In genomic region chr6:474454-475185, GRCh38 we compare ENCODE assay signal across 8 cellular contexts.
DNase-seq lines count a peak whose midpoint lies in the region; ATAC-seq and TF ChIP-seq lines count a peak whose summit lies in the region.

No MANE protein-coding gene starts in this region.

- DNase-seq in activated naive CD4-positive, alpha-beta T cell treated with anti-CD3 and anti-CD28 coated beads, Interleukin-2, amount 10 ng/mL, durations not matched to agents 7 days and 5 days, result peak; percentile 92
- peak; percentile 68 for DNase-seq in stimulated activated CD4-positive, alpha-beta T cell treated with anti-CD3 and anti-CD28 coated beads, Interleukin-12 subunit alpha, Interleukin-12 subunit beta, amount 100 ng/mL, for 4 hours
- DNase-seq in ecto neural progenitor cell (ENCODE audit: low spot score), result no peak
- no peak for DNase-seq in uterus
- no peak for DNase-seq in erythroblast (lab: John Stamatoyannopoulos, UW)

- no peaks in the 10 kb centered on the region for H3K4me1 ChIP-seq in uterus

- no peaks in the 10 kb centered on the region for H3K36me3 ChIP-seq in uterus

- H3K4me1 Mint-ChIP-seq in activated naive CD4-positive, alpha-beta T cell treated with anti-CD3 and anti-CD28 coated beads, Interleukin-2, amount 10 ng/mL, durations not matched to agents 7 days and 5 days, result peaks cover 74% of the 10 kb centered on the region

- H3K9me3 ChIP-seq in uterus, result no peaks in the 10 kb centered on the region

- no peak overlapping the region for H3K27ac ChIP-seq in uterus

- intact Hi-C loops in uterus (cut with DNase I; ENCODE audit: low total_unique reads), result no loop called here

- CTCF ChIA-PET in activated naive CD4-positive, alpha-beta T cell treated with anti-CD3 and anti-CD28 coated beads, Interleukin-2, amount 10 ng/mL, durations not matched to agents 7 days and 5 days (lab: Charles Lee), result interaction anchor here (0.6 to 2.3 kb wide), 6 partner anchors 11 to 83 kb away, joined by 3 to 7 read pairs (median 4); partner anchors contain the start of gene IRF4

- H3K27ac Mint-ChIP-seq in activated naive CD4-positive, alpha-beta T cell treated with anti-CD3 and anti-CD28 coated beads, Interleukin-2, amount 10 ng/mL, durations not matched to agents 7 days and 5 days, result peak overlapping the region; percentile 92

- no peak overlapping the region for H3K4me3 ChIP-seq in uterus

- peaks cover 5% of the 10 kb centered on the region for H3K36me3 Mint-ChIP-seq in activated naive CD4-positive, alpha-beta T cell treated with anti-CD3 and anti-CD28 coated beads, Interleukin-2, amount 10 ng/mL, durations not matched to agents 7 days and 5 days

- no peak for TF ChIP-seq POLR2A in uterus (IDR thresholded peaks at IDR 0.05)
- no peak for TF ChIP-seq POLR2A in erythroblast (IDR thresholded peaks at IDR 0.05; ENCODE audit: low read length)

- peak overlapping the region; percentile 43 for H3K4me3 Mint-ChIP-seq in activated naive CD4-positive, alpha-beta T cell treated with anti-CD3 and anti-CD28 coated beads, Interleukin-2, amount 10 ng/mL, durations not matched to agents 7 days and 5 days

- no peak for TF ChIP-seq CTCF in uterus (IDR thresholded peaks at IDR 0.05)

- ATAC-seq in GM18909 (IDR thresholded peaks at IDR 0.05; ENCODE audit: poor library complexity, unreplicated experiment) (peak; percentile 82), HG03039 (IDR thresholded peaks at IDR 0.05; ENCODE audit: unreplicated experiment) (peak; percentile 77), SK-N-SH treated with all-trans-retinoic acid at 6 μM for 48 hours (peak; percentile 66)

- H3K27me3 ChIP-seq in uterus, result no peaks in the 10 kb centered on the region

- no peaks in the 10 kb centered on the region for H3K27me3 Mint-ChIP-seq in activated naive CD4-positive, alpha-beta T cell treated with anti-CD3 and anti-CD28 coated beads, Interleukin-2, amount 10 ng/mL, durations not matched to agents 7 days and 5 days

- no peaks in the 10 kb centered on the region for H3K9me3 Mint-ChIP-seq in activated naive CD4-positive, alpha-beta T cell treated with anti-CD3 and anti-CD28 coated beads, Interleukin-2, amount 10 ng/mL, durations not matched to agents 7 days and 5 days

TF ChIP-seq in SK-N-SH treated with all-trans-retinoic acid at 6 μM for 48 hours, 23 proteins besides CTCF, POLR2A, EP300 and RAD21:
- no peak for TF ChIP-seq ESRRG (CRISPR knock-in tag; IDR thresholded peaks at IDR 0.05)
- no peak for TF ChIP-seq BACH2 (CRISPR knock-in tag; IDR thresholded peaks at IDR 0.05; ENCODE audit: borderline replicate concordance)
- TF ChIP-seq TCF4 (CRISPR knock-in tag; IDR thresholded peaks at IDR 0.05; ENCODE audit: borderline replicate concordance), result no peak
- TF ChIP-seq ZFP3 (CRISPR knock-in tag; IDR thresholded peaks at IDR 0.05), result no peak
- no peak for TF ChIP-seq ZFP30 (CRISPR knock-in tag; IDR thresholded peaks at IDR 0.05)
- no peak for TF ChIP-seq ISL1 (CRISPR knock-in tag; IDR thresholded peaks at IDR 0.05)
- TF ChIP-seq CSDC2 (CRISPR knock-in tag; IDR thresholded peaks at IDR 0.05), result no peak
- TF ChIP-seq TSHZ2 (CRISPR knock-in tag; IDR thresholded peaks at IDR 0.05), result no peak
- TF ChIP-seq ZNF8 (CRISPR knock-in tag; IDR thresholded peaks at IDR 0.05), result no peak
- no peak for TF ChIP-seq CREB5 (CRISPR knock-in tag; IDR thresholded peaks at IDR 0.05; ENCODE audit: low read depth)
- TF ChIP-seq ZNF70 (CRISPR knock-in tag; IDR thresholded peaks at IDR 0.05), result no peak
- no peak for TF ChIP-seq OSR1 (CRISPR knock-in tag; IDR thresholded peaks at IDR 0.05)
- TF ChIP-seq RARB (CRISPR knock-in tag; IDR thresholded peaks at IDR 0.05), result no peak
- no peak for TF ChIP-seq TOX (CRISPR knock-in tag; IDR thresholded peaks at IDR 0.05; ENCODE audit: borderline replicate concordance)
- TF ChIP-seq CSRNP3 (CRISPR knock-in tag; IDR thresholded peaks at IDR 0.05), result no peak
- no peak for TF ChIP-seq PATZ1 (CRISPR knock-in tag; IDR thresholded peaks at IDR 0.05; ENCODE audit: borderline replicate concordance)
- no peak for TF ChIP-seq GLIS3 (CRISPR knock-in tag; IDR thresholded peaks at IDR 0.05)
- TF ChIP-seq ARNTL (CRISPR knock-in tag; IDR thresholded peaks at IDR 0.05; ENCODE audit: borderline replicate concordance, low read depth), result no peak
- TF ChIP-seq ZNF565 (CRISPR knock-in tag; conservative IDR thresholded peaks at IDR 0.05; ENCODE audit: low read depth), result no peak

Comparison
In these comparisons a context has a peak if more than half of its experiments do, and no peak if none do; other contexts are left out.
1. DNase-seq: peak in activated naive CD4-positive, alpha-beta T cell treated with anti-CD3 and anti-CD28 coated beads, Interleukin-2, amount 10 ng/mL, durations not matched to agents 7 days and 5 days (single experiment) and stimulated activated CD4-positive, alpha-beta T cell treated with anti-CD3 and anti-CD28 coated beads, Interleukin-12 subunit alpha, Interleukin-12 subunit beta, amount 100 ng/mL, for 4 hours (single experiment); none in ecto neural progenitor cell (single experiment), uterus (0 of 2) and erythroblast (0 of 2).
2. Peak in every context shown above with its lines, with median percentiles within 50 percentile points of each other: ATAC-seq.